In the genomic region with DNA sequence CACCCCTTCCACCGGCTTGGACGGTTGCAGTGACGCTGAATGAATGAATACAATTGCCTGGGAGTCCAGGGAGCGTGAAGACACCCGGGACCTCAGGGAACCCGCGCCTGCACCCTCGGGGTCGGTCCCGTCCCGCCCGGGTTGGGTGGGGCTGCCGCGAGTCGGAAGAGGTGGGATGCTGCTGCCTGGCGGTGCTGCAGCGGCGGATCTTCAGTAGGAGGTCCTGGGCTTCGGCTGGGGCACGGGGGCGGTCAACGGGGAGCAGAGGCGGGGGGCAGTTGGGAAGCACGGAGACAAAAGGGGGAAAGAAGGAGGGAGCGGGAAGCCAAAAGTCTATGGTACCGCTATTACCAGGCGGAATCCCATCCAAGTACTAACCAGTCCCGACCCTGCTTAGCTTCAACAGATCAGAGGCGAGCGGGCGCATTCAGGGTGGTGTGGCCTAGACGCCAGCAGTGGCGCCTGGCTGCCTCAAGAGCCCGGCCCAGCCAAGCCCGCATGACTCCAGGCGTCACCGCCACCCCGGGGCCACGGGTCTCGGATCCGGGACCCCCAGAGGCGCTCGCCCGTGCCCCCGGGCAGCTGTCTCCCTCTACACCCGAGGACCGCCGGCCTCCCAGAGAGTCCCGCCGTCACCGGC, we compare ENCODE assay signal across 8 cellular contexts. TPM values are rescaled to one million over a fixed set of nuclear protein-coding genes. Genes with fewer than 3 reads are reported as not detected.
A peak's percentile ranks its signal among the peaks of the same experiment; 100 is the strongest.
DNase-seq lines count a peak whose midpoint lies in the region; ATAC-seq and TF ChIP-seq lines count a peak whose summit lies in the region.
"Not testable (repeated sequence)": the region's sequence is repeated elsewhere in the genome, so short reads cannot be mapped to it uniquely, and the experiment has no call there.

No MANE protein-coding gene starts in this region.

- not testable (repeated sequence) for H3K27me3 Mint-ChIP-seq in CD14-positive monocyte (ENCODE audit: low read depth in 3 of 3); T-helper 17 cell; activated T-helper 1 cell treated with anti-CD3 and anti-CD28 coated beads, Interleukin-12 subunit alpha, Interleukin-12 subunit beta, Interleukin-2, Interleukin-4 antibody, amounts not matched to agents 30 ng/mL and 10 ng/mL and 1 ng/mL, durations not matched to agents 14 hours and 24 hours and 36 hours (ENCODE audit: insufficient read depth); effector memory CD8-positive, alpha-beta T cell; neural progenitor cell (ENCODE audit: insufficient read depth, low read depth); stimulated activated naive B cell treated with anti-CD40 and anti-IgM and Interleukin-4, amounts not matched to agents 10 μg/mL and 1 μg/mL and 100 μg/mL, for 72 hours
- H3K27me3 Mint-ChIP-seq in GM23338 (ENCODE audit: insufficient read depth, low read depth, poor library complexity) = peaks cover 23% of the 10 kb centered on the region

- H3F3A ChIP-seq in GM23338 (replicated peaks; ENCODE audit: low read depth); neural progenitor cell (ENCODE audit: low read depth): not testable (repeated sequence)

- H2AFZ ChIP-seq in GM23338; neural progenitor cell (replicated peaks): not testable (repeated sequence)

- H3K4me1 Mint-ChIP-seq in CD14-positive monocyte; GM23338; T-helper 17 cell; activated T-helper 1 cell treated with anti-CD3 and anti-CD28 coated beads, Interleukin-12 subunit alpha, Interleukin-12 subunit beta, Interleukin-2, Interleukin-4 antibody, amounts not matched to agents 30 ng/mL and 10 ng/mL and 1 ng/mL, durations not matched to agents 14 hours and 24 hours and 36 hours (ENCODE audit: low read depth); effector memory CD8-positive, alpha-beta T cell (ENCODE audit: low read depth in 2 of 2); neural progenitor cell; stimulated activated naive B cell treated with anti-CD40 and anti-IgM and Interleukin-4, amounts not matched to agents 10 μg/mL and 1 μg/mL and 100 μg/mL, for 72 hours: not testable (repeated sequence)

- H3K79me2 ChIP-seq in GM23338 (replicated peaks; ENCODE audit: insufficient read depth); neural progenitor cell (ENCODE audit: low read depth): not testable (repeated sequence)

- not testable (repeated sequence) for ATAC-seq in GM23338; T-helper 17 cell; effector memory CD8-positive, alpha-beta T cell (replicated peaks); stimulated activated naive B cell treated with anti-CD40 and anti-IgM and Interleukin-4, amounts not matched to agents 10 μg/mL and 1 μg/mL and 100 μg/mL, for 72 hours (replicated peaks)

- H3K36me3 Mint-ChIP-seq in CD14-positive monocyte; T-helper 17 cell (ENCODE audit: low read depth); activated T-helper 1 cell treated with anti-CD3 and anti-CD28 coated beads, Interleukin-12 subunit alpha, Interleukin-12 subunit beta, Interleukin-2, Interleukin-4 antibody, amounts not matched to agents 30 ng/mL and 10 ng/mL and 1 ng/mL, durations not matched to agents 14 hours and 24 hours and 36 hours (ENCODE audit: low read depth); effector memory CD8-positive, alpha-beta T cell (ENCODE audit: insufficient read depth); neural progenitor cell; stimulated activated naive B cell treated with anti-CD40 and anti-IgM and Interleukin-4, amounts not matched to agents 10 μg/mL and 1 μg/mL and 100 μg/mL, for 72 hours: not testable (repeated sequence)
- peaks cover 26% of the 10 kb centered on the region for H3K36me3 Mint-ChIP-seq in GM23338 (ENCODE audit: low read depth)

- DNase-seq in CD14-positive monocyte (ENCODE audit: low spot score) (peak; percentile 54), GM23338 (ENCODE audit: low spot score) (peak; percentile 0), T-helper 17 cell (peak in 2 of 3 donors; percentile 15 to 54), neural progenitor cell (ENCODE audit: low spot score) (peak; percentile 6)
- DNase-seq in activated T-helper 1 cell treated with anti-CD3 and anti-CD28 coated beads, Interleukin-12 subunit alpha, Interleukin-12 subunit beta, Interleukin-2, Interleukin-4 antibody, amounts not matched to agents 30 ng/mL and 10 ng/mL and 1 ng/mL, durations not matched to agents 14 hours and 24 hours and 36 hours (ENCODE audit: low spot score) = peak; percentile 40
- DNase-seq in effector memory CD8-positive, alpha-beta T cell = peak; percentile 56 to 63 (median 60)
- DNase-seq in stimulated activated naive B cell treated with anti-CD40 and anti-IgM and Interleukin-4, amounts not matched to agents 10 μg/mL and 1 μg/mL and 100 μg/mL, for 72 hours = peak; percentile 29

- not testable (repeated sequence) for H4K20me1 ChIP-seq in GM23338 (replicated peaks; ENCODE audit: insufficient read depth); neural progenitor cell (ENCODE audit: low read depth)

- H3K27me3 ChIP-seq in GM23338 (ENCODE audit: insufficient read depth) = peaks cover 33% of the 10 kb centered on the region
- H3K27me3 ChIP-seq in neural progenitor cell = peaks cover 35% of the 10 kb centered on the region

- not testable (repeated sequence) for TF ChIP-seq CTCF in CD14-positive monocyte (IDR thresholded peaks at IDR 0.05); GM23338 (conservative IDR thresholded peaks at IDR 0.05; ENCODE audit: low read depth in 2 of 2); neural progenitor cell (IDR thresholded peaks at IDR 0.05)

- not testable (repeated sequence) for H3K9me3 ChIP-seq in T-helper 17 cell (ENCODE audit: control insufficient read depth, low read length, poor library complexity, severe bottlenecking)
- peaks cover 12% of the 10 kb centered on the region for H3K9me3 ChIP-seq in neural progenitor cell (ENCODE audit: low read depth)

- peaks cover 20 to 38% (median 33%) of the 10 kb centered on the region in 7 donors for H3K9me3 Mint-ChIP-seq in CD14-positive monocyte
- H3K9me3 Mint-ChIP-seq in GM23338 = peaks cover 70% of the 10 kb centered on the region
- peaks cover 41% of the 10 kb centered on the region for H3K9me3 Mint-ChIP-seq in activated T-helper 1 cell treated with anti-CD3 and anti-CD28 coated beads, Interleukin-12 subunit alpha, Interleukin-12 subunit beta, Interleukin-2, Interleukin-4 antibody, amounts not matched to agents 30 ng/mL and 10 ng/mL and 1 ng/mL, durations not matched to agents 14 hours and 24 hours and 36 hours
- H3K9me3 Mint-ChIP-seq in effector memory CD8-positive, alpha-beta T cell = not testable (repeated sequence)
- peaks cover 38% of the 10 kb centered on the region for H3K9me3 Mint-ChIP-seq in neural progenitor cell
- peaks cover 7 to 20% of the 10 kb centered on the region in 2 donors for H3K9me3 Mint-ChIP-seq in stimulated activated naive B cell treated with anti-CD40 and anti-IgM and Interleukin-4, amounts not matched to agents 10 μg/mL and 1 μg/mL and 100 μg/mL, for 72 hours

- not testable (repeated sequence) for H3K4me2 ChIP-seq in GM23338, neural progenitor cell

- H3K27ac Mint-ChIP-seq in CD14-positive monocyte = peak overlapping the region in 2 of 7 donors; percentile 57 to 65
- H3K27ac Mint-ChIP-seq in GM23338; T-helper 17 cell; activated T-helper 1 cell treated with anti-CD3 and anti-CD28 coated beads, Interleukin-12 subunit alpha, Interleukin-12 subunit beta, Interleukin-2, Interleukin-4 antibody, amounts not matched to agents 30 ng/mL and 10 ng/mL and 1 ng/mL, durations not matched to agents 14 hours and 24 hours and 36 hours; effector memory CD8-positive, alpha-beta T cell; neural progenitor cell; stimulated activated naive B cell treated with anti-CD40 and anti-IgM and Interleukin-4, amounts not matched to agents 10 μg/mL and 1 μg/mL and 100 μg/mL, for 72 hours: not testable (repeated sequence)

- H3K9ac ChIP-seq in neural progenitor cell = not testable (repeated sequence)

- not testable (repeated sequence) for H3K36me3 ChIP-seq in GM23338 (ENCODE audit: insufficient read depth); neural progenitor cell

- not testable (repeated sequence) for H3K4me1 ChIP-seq in GM23338 (ENCODE audit: insufficient read depth); neural progenitor cell

- H3K4me3 ChIP-seq in GM23338 = 0 out of 2 replicates have a peak overlapping the region, but pooled peaks have one; percentile 30
- peak overlapping the region; percentile 13 for H3K4me3 ChIP-seq in iPS-11a (ENCODE audit: low read depth, low read length)
- H3K4me3 ChIP-seq in neural progenitor cell = not testable (repeated sequence)

- H3K27ac ChIP-seq in GM23338 (ENCODE audit: low read depth); neural progenitor cell: not testable (repeated sequence)

- H3K9me2 ChIP-seq in GM23338 (ENCODE audit: insufficient read depth) = not testable (repeated sequence)

- H3K4me3 Mint-ChIP-seq in CD14-positive monocyte = peak overlapping the region in 1 of 2 donors; percentile 34
- H3K4me3 Mint-ChIP-seq in GM23338; T-helper 17 cell; activated T-helper 1 cell treated with anti-CD3 and anti-CD28 coated beads, Interleukin-12 subunit alpha, Interleukin-12 subunit beta, Interleukin-2, Interleukin-4 antibody, amounts not matched to agents 30 ng/mL and 10 ng/mL and 1 ng/mL, durations not matched to agents 14 hours and 24 hours and 36 hours; effector memory CD8-positive, alpha-beta T cell; neural progenitor cell: not testable (repeated sequence)
- H3K4me3 Mint-ChIP-seq in stimulated activated naive B cell treated with anti-CD40 and anti-IgM and Interleukin-4, amounts not matched to agents 10 μg/mL and 1 μg/mL and 100 μg/mL, for 72 hours = peak overlapping the region in 1 of 2 donors; percentile 46

- intact Hi-C loops in CD14-positive monocyte (cut with micrococcal nuclease); activated T-helper 1 cell treated with anti-CD3 and anti-CD28 coated beads, Interleukin-12 subunit alpha, Interleukin-12 subunit beta, Interleukin-2, Interleukin-4 antibody, amounts not matched to agents 30 ng/mL and 10 ng/mL and 1 ng/mL, durations not matched to agents 14 hours and 24 hours and 36 hours (cut with micrococcal nuclease): not testable (repeated sequence)

RNA-seq across cellular contexts. Expression of a gene that starts 48.1 kb away (rescaled TPM):
- polyA plus RNA-seq in CD14-positive monocyte (1 to 10 TPM; 4.7 to 5.6 TPM), GM23338 (2016; fragmentation: Nextera tagmentation; extraction: Ambion mirVana) (14.0 and 18.3 TPM in 2 replicates)
- total RNA-seq in GM23338 (2014; rRNA removed; shearing (Covaris generic)) = 7.7 and 13.3 TPM in 2 replicates
- total RNA-seq in T-helper 17 cell (10 to 100 TPM in 1 of 2 donors, 1 to 10 TPM in 1; 7.3 to 14.4 TPM), neural progenitor cell (ENCODE audit: low replicate concordance) (7.8 and 14.2 TPM in 2 replicates)
- 11.0 and 12.6 TPM in 2 replicates for total RNA-seq in activated T-helper 1 cell treated with anti-CD3 and anti-CD28 coated beads, Interleukin-12 subunit alpha, Interleukin-12 subunit beta, Interleukin-2, Interleukin-4 antibody, amounts not matched to agents 30 ng/mL and 10 ng/mL and 1 ng/mL, durations not matched to agents 14 hours and 24 hours and 36 hours

Comparison
In these comparisons a context has a peak if more than half of its experiments do, and no peak if none do; other contexts are left out.
1. DNase-seq: peak in every context shown above with its lines; median percentile 60 in effector memory CD8-positive, alpha-beta T cell; 54 in CD14-positive monocyte; 40 in activated T-helper 1 cell treated with anti-CD3 and anti-CD28 coated beads, Interleukin-12 subunit alpha, Interleukin-12 subunit beta, Interleukin-2, Interleukin-4 antibody, amounts not matched to agents 30 ng/mL and 10 ng/mL and 1 ng/mL, durations not matched to agents 14 hours and 24 hours and 36 hours; 34 in T-helper 17 cell; 29 in stimulated activated naive B cell treated with anti-CD40 and anti-IgM and Interleukin-4, amounts not matched to agents 10 μg/mL and 1 μg/mL and 100 μg/mL, for 72 hours; 6 in neural progenitor cell; 0 in GM23338.